ENCODE assay signal across 20 cellular contexts in the genomic region with DNA sequence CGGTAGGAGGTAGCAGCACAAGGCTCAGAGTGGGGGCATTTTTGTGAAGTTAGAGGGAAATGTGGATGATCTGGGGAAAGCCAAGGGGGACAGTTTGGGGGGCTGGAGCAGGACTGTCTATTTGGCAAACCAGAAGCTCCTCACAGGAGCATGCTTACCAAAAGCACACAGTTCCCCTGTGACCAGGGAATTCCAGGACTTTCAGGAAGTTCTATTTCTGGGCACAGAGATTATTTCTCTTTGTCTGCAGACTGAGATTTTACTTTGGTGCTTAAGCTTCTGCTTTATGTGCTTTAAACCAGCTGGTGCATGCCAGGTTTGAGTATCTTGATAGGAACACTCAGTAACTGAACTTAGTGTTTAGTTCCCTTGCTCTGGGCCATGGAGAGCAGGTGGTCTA.
DNase-seq lines count a peak whose midpoint lies in the region; TF ChIP-seq lines count a peak whose summit lies in the region.
"Had no signal": no experiment of that assay in that cellular context is flagged by ENCODE, and none has a peak within 500 bp of the region (broad histone marks: within the 10 kb centered on the region; RNA-seq: fewer than 3 reads in every experiment).

No MANE protein-coding gene starts in this region.

- no CpG with 5 or more reads among the region's 1 CpG for WGBS in mesenchymal stem cell

- H3K18ac ChIP-seq in mesenchymal stem cell (ENCODE audit: low read depth in 1 of 2, low read length in 2 of 2): no peak overlapping the region

- H3K27ac ChIP-seq in cardiac muscle cell (peak overlapping the region; percentile 76), mesenchymal stem cell (ENCODE audit: low read length, poor library complexity, severe bottlenecking) (no peak overlapping the region)
- H3K27ac ChIP-seq: 22Rv1, BLaER1, GM23248 had no signal

- H3K79me1 ChIP-seq in mesenchymal stem cell (replicated peaks; ENCODE audit: low read length, poor library complexity, severe bottlenecking): no peaks in the 10 kb centered on the region

- H3K36me3 ChIP-seq in cardiac muscle cell (no peaks in the 10 kb centered on the region), mesenchymal stem cell (ENCODE audit: control insufficient read depth in 1 of 2, insufficient read depth in 2 of 2, low read depth in 1 of 2, low read length in 2 of 2) (no peaks in the 10 kb centered on the region)
- H3K36me3 ChIP-seq: BLaER1 had no signal

- H3K9me3 ChIP-seq in cardiac muscle cell (ENCODE audit: low read depth) (no peaks in the 10 kb centered on the region), mesenchymal stem cell (ENCODE audit: control insufficient read depth, low read length) (peaks cover 3% of the 10 kb centered on the region)

- H2BK5ac ChIP-seq in mesenchymal stem cell (ENCODE audit: low read depth, low read length, poor library complexity, severe bottlenecking): no peak overlapping the region

- TF ChIP-seq CTCF in cardiac muscle cell (IDR thresholded peaks at IDR 0.05; ENCODE audit: low read depth, low read length): no peak
- no peak for TF ChIP-seq CTCF in brain (conservative IDR thresholded peaks at IDR 0.05)

- H3K4ac ChIP-seq in mesenchymal stem cell (ENCODE audit: low read depth in 1 of 2, low read length in 2 of 2): no peak overlapping the region

- H3K36me3 Mint-ChIP-seq in brain: no peaks in the 10 kb centered on the region
- H3K36me3 Mint-ChIP-seq: CD14-positive monocyte; CD8-positive, alpha-beta memory T cell had no signal

- no peak overlapping the region for H3K4me2 ChIP-seq in mesenchymal stem cell (ENCODE audit: low read length, poor library complexity, severe bottlenecking)
- H3K4me2 ChIP-seq: BLaER1 had no signal

- H3K9ac ChIP-seq in mesenchymal stem cell (ENCODE audit: low read length): no peak overlapping the region
- H3K9ac ChIP-seq: BLaER1, GM23248 had no signal

- peak overlapping the region; percentile 14 for H2BK15ac ChIP-seq in mesenchymal stem cell (ENCODE audit: low read depth, poor library complexity, severe bottlenecking)

- H3K27ac Mint-ChIP-seq in brain: peak overlapping the region in 3 of 5 experiments; percentile 23 to 74 (median 44)
- H3K27ac Mint-ChIP-seq: B cell; CD14-positive monocyte; CD4-positive, alpha-beta T cell; CD8-positive, alpha-beta memory T cell had no signal

- H3K14ac ChIP-seq in mesenchymal stem cell (ENCODE audit: low read length in 2 of 2): no peak overlapping the region

- H3K27me3 ChIP-seq in cardiac muscle cell: no peaks in the 10 kb centered on the region
- peaks cover 6 to 17% of the 10 kb centered on the region in 2 experiments for H3K27me3 ChIP-seq in mesenchymal stem cell (ENCODE audit: control insufficient read depth in 1 of 2, insufficient read depth in 1 of 2, low read length in 2 of 2)
- H3K27me3 ChIP-seq: BLaER1 had no signal

- H3K4me3 ChIP-seq in cardiac muscle cell (no peak overlapping the region), mesenchymal stem cell (ENCODE audit: insufficient read depth in 1 of 2, low read depth in 1 of 2, low read length in 2 of 2) (no peak overlapping the region)
- H3K4me3 ChIP-seq: BLaER1, GM12878, GM23248 had no signal

- H3K4me1 Mint-ChIP-seq in brain: peaks cover 20% of the 10 kb centered on the region
- H3K4me1 Mint-ChIP-seq: B cell; CD14-positive monocyte; CD8-positive, alpha-beta memory T cell had no signal

- no peak overlapping the region for H2AK5ac ChIP-seq in mesenchymal stem cell (ENCODE audit: low read length, severe bottlenecking)

- no peak overlapping the region for H2BK120ac ChIP-seq in mesenchymal stem cell (ENCODE audit: low read depth, low read length)

- H2AFZ ChIP-seq in mesenchymal stem cell (ENCODE audit: low read depth, low read length): no peak overlapping the region
- H2AFZ ChIP-seq: GM23248 had no signal

- H4K8ac ChIP-seq in mesenchymal stem cell (ENCODE audit: low read length): no peak overlapping the region

- intact Hi-C loops in cardiac septum (cut with DNase I): loop anchor here (10.0 kb wide), 1 partner anchor 104 kb away; no protein-coding TSS in a partner anchor

- H4K91ac ChIP-seq in mesenchymal stem cell (ENCODE audit: low read length): no peak overlapping the region

- no peak overlapping the region for H2BK12ac ChIP-seq in mesenchymal stem cell (ENCODE audit: low read length in 2 of 2)

- peaks cover 7% of the 10 kb centered on the region for H3K27me3 Mint-ChIP-seq in brain
- H3K27me3 Mint-ChIP-seq: B cell had no signal

- H3K4me1 ChIP-seq in cardiac muscle cell (ENCODE audit: low read depth) (peaks cover 25% of the 10 kb centered on the region), mesenchymal stem cell (ENCODE audit: control insufficient read depth, insufficient read depth, low read depth, low read length) (peaks cover 2% of the 10 kb centered on the region)

- H3K4me3 Mint-ChIP-seq in brain: no peak overlapping the region
- H3K4me3 Mint-ChIP-seq: B cell; CD14-positive monocyte; CD4-positive, alpha-beta T cell; CD8-positive, alpha-beta memory T cell had no signal

- no peak overlapping the region for H3K23ac ChIP-seq in mesenchymal stem cell (ENCODE audit: low read length in 2 of 2)

- DNase-seq in cardiac muscle cell (ENCODE audit: low read depth in 1 of 2, low spot score in 1 of 2) (peak in 1 of 2 donors; percentile 51), cardiac septum (ENCODE audit: low spot score) (no peak), mesenchymal stem cell (no peak), cerebellar nuclear complex (lab: John Stamatoyannopoulos, UW) (no peak), C1 segment of cervical spinal cord (lab: John Stamatoyannopoulos, UW) (no peak)
- DNase-seq: CD4-positive, alpha-beta T cell; CD8-positive, alpha-beta memory T cell; DMS 273 treated with DMSO at 0.1 percent for 48 hours; DMS79; EL; GDM1; GM23248; H7; HCEC 1CT had no signal

- peaks cover 0 to 4% (median 1%) of the 10 kb centered on the region in 5 experiments for H3K9me3 Mint-ChIP-seq in brain
- H3K9me3 Mint-ChIP-seq: CD4-positive, alpha-beta T cell; CD8-positive, alpha-beta memory T cell had no signal
